11 cellular contexts compared by ENCODE assay signal in genomic region chr7:21942955-21943354, GRCh38. TPM values are rescaled to one million over a fixed set of nuclear protein-coding genes. Genes with fewer than 3 reads are reported as not detected.
DNase-seq lines count a peak whose midpoint lies in the region; ATAC-seq and TF ChIP-seq lines count a peak whose summit lies in the region.
"Had no signal": no experiment of that assay in that cellular context is flagged by ENCODE, and none has a peak within 500 bp of the region (broad histone marks: within the 10 kb centered on the region; RNA-seq: fewer than 3 reads in every experiment).

No MANE protein-coding gene starts in this region.

- H3K9ac ChIP-seq in Loucy (ENCODE audit: low read depth, low read length, poor library complexity, severe bottlenecking) (peak overlapping the region; percentile 84), neural progenitor cell (no peak overlapping the region)
- H3K9ac ChIP-seq: SK-N-SH had no signal

- H3K4me3 ChIP-seq in DOHH2 (ENCODE audit: low read length) (peak overlapping the region; percentile 78), Loucy (ENCODE audit: low read length, poor library complexity, severe bottlenecking) (peak overlapping the region; percentile 86), neural progenitor cell (no peak overlapping the region)
- H3K4me3 ChIP-seq: esophagus squamous epithelium had no signal

- H3K27me3 Mint-ChIP-seq in brain = peaks cover 6% of the 10 kb centered on the region
- no peaks in the 10 kb centered on the region for H3K27me3 Mint-ChIP-seq in neural progenitor cell (ENCODE audit: insufficient read depth, low read depth)

- H2AFZ ChIP-seq in Loucy (ENCODE audit: low read length) (no peak overlapping the region), neural progenitor cell (replicated peaks) (no peak overlapping the region)

- H3F3A ChIP-seq in DOHH2 (ENCODE audit: control insufficient read depth, insufficient read depth) (peaks cover 16% of the 10 kb centered on the region), Loucy (ENCODE audit: low read depth) (peaks cover 10% of the 10 kb centered on the region), neural progenitor cell (ENCODE audit: low read depth) (peaks cover 22% of the 10 kb centered on the region)

- H3K9me3 ChIP-seq in DOHH2 (ENCODE audit: control insufficient read depth, insufficient read depth, low read length) (no peaks in the 10 kb centered on the region), Loucy (ENCODE audit: insufficient read depth, low read depth, low read length) (no peaks in the 10 kb centered on the region), neural progenitor cell (ENCODE audit: low read depth) (no peaks in the 10 kb centered on the region)
- H3K9me3 ChIP-seq: esophagus squamous epithelium, SK-N-SH had no signal

- H3K9me3 Mint-ChIP-seq in brain (peaks cover 3 to 5% (median 4%) of the 10 kb centered on the region in 5 experiments), neural progenitor cell (peaks cover 7% of the 10 kb centered on the region)

- peak overlapping the region; percentile 90 to 96 (median 93) for H3K4me3 Mint-ChIP-seq in brain
- H3K4me3 Mint-ChIP-seq in neural progenitor cell = peak overlapping the region; percentile 52

- H3K4me1 Mint-ChIP-seq in brain (peaks cover 67% of the 10 kb centered on the region), neural progenitor cell (peaks cover 43% of the 10 kb centered on the region)

- TF ChIP-seq CTCF in DOHH2 (IDR thresholded peaks at IDR 0.05; ENCODE audit: low read depth, low read length, poor library complexity, severe bottlenecking) = no peak
- TF ChIP-seq CTCF in Loucy (conservative IDR thresholded peaks at IDR 0.05; ENCODE audit: low read length) = no peak
- no peak for TF ChIP-seq CTCF in brain (conservative IDR thresholded peaks at IDR 0.05)
- TF ChIP-seq CTCF in neural progenitor cell (IDR thresholded peaks at IDR 0.05) = no peak

- H3K27ac Mint-ChIP-seq in brain (peak overlapping the region; percentile 57 to 94 (median 80)), neural progenitor cell (no peak overlapping the region)

- DNase-seq in neural progenitor cell (ENCODE audit: low spot score) = no peak
- DNase-seq in OCI-M1 (lab: John Stamatoyannopoulos, UW) = no peak
- DNase-seq: esophagus squamous epithelium, left colon, SK-N-SH had no signal

- H3K36me3 Mint-ChIP-seq in brain (peaks cover 22% of the 10 kb centered on the region), neural progenitor cell (peaks cover 18% of the 10 kb centered on the region)

- H3K36me3 ChIP-seq in DOHH2 (ENCODE audit: control insufficient read depth, low read length) (peaks cover 41% of the 10 kb centered on the region), Loucy (ENCODE audit: insufficient read depth, low read length) (no peaks in the 10 kb centered on the region), neural progenitor cell (no peaks in the 10 kb centered on the region)
- H3K36me3 ChIP-seq: esophagus squamous epithelium had no signal

- ATAC-seq in GM21717 (IDR thresholded peaks at IDR 0.05; ENCODE audit: unreplicated experiment) (no peak), GM18517 (IDR thresholded peaks at IDR 0.05; ENCODE audit: unreplicated experiment) (no peak), GM19467 (IDR thresholded peaks at IDR 0.05; ENCODE audit: unreplicated experiment) (no peak)
- ATAC-seq: left colon had no signal

- H3K9me2 ChIP-seq in DOHH2 (replicated peaks; ENCODE audit: control insufficient read depth, low read length) (no peaks in the 10 kb centered on the region), Loucy (replicated peaks; ENCODE audit: low read depth, low read length) (no peaks in the 10 kb centered on the region)
- H3K9me2 ChIP-seq: SK-N-SH had no signal

- H3K27me3 ChIP-seq in DOHH2 (ENCODE audit: control insufficient read depth, low read length) (no peaks in the 10 kb centered on the region), Loucy (ENCODE audit: insufficient read depth, low read length, poor library complexity, severe bottlenecking) (no peaks in the 10 kb centered on the region), neural progenitor cell (peaks cover 15% of the 10 kb centered on the region)

- H3K4me2 ChIP-seq in DOHH2 (ENCODE audit: low read length) (peak overlapping the region; percentile 81), Loucy (ENCODE audit: low read depth, low read length, poor library complexity, severe bottlenecking) (peak overlapping the region; percentile 80), neural progenitor cell (peak overlapping the region; percentile 10)
- H3K4me2 ChIP-seq: SK-N-SH had no signal

- H3K27ac ChIP-seq in DOHH2 (ENCODE audit: low read depth, low read length) = no peak overlapping the region
- H3K27ac ChIP-seq in neural progenitor cell = no peak overlapping the region
- H3K27ac ChIP-seq: esophagus squamous epithelium had no signal

- peaks cover 17% of the 10 kb centered on the region for H4K20me1 ChIP-seq in DOHH2 (ENCODE audit: control insufficient read depth, insufficient read depth, low read depth, low read length)
- H4K20me1 ChIP-seq in Loucy (ENCODE audit: insufficient read depth, low read length, poor library complexity, severe bottlenecking) = no peaks in the 10 kb centered on the region
- no peaks in the 10 kb centered on the region for H4K20me1 ChIP-seq in neural progenitor cell (ENCODE audit: low read depth)

- H3K4me1 ChIP-seq in DOHH2 (ENCODE audit: control insufficient read depth, low read length) (peaks cover 81% of the 10 kb centered on the region), Loucy (ENCODE audit: insufficient read depth, low read length, poor library complexity, severe bottlenecking) (peaks cover 73% of the 10 kb centered on the region), neural progenitor cell (peaks cover 22% of the 10 kb centered on the region)

- H3K79me2 ChIP-seq in DOHH2 (ENCODE audit: control insufficient read depth, low read length) (peaks cover 72% of the 10 kb centered on the region), Loucy (ENCODE audit: insufficient read depth, low read length) (peaks cover 69% of the 10 kb centered on the region), neural progenitor cell (ENCODE audit: low read depth) (peaks cover 41% of the 10 kb centered on the region)

RNA-seq across cellular contexts. Expression of gene CDCA7L, which starts 2.7 kb away (rescaled TPM):
- polyA plus RNA-seq in brain (ENCODE audit: insufficient read depth, low read depth, low replicate concordance) = 34.9 TPM
- 39.9 and 49.2 TPM in 2 replicates for total RNA-seq in neural progenitor cell (ENCODE audit: low replicate concordance)

Comparison
In these comparisons a context has a peak if more than half of its experiments do, and no peak if none do; other contexts are left out.
1. H3K4me2 ChIP-seq: peak in every context shown above with its lines; median percentile 81 in DOHH2; 80 in Loucy; 10 in neural progenitor cell.